ENCODE assay signal across 8 cellular contexts in the genomic region with DNA sequence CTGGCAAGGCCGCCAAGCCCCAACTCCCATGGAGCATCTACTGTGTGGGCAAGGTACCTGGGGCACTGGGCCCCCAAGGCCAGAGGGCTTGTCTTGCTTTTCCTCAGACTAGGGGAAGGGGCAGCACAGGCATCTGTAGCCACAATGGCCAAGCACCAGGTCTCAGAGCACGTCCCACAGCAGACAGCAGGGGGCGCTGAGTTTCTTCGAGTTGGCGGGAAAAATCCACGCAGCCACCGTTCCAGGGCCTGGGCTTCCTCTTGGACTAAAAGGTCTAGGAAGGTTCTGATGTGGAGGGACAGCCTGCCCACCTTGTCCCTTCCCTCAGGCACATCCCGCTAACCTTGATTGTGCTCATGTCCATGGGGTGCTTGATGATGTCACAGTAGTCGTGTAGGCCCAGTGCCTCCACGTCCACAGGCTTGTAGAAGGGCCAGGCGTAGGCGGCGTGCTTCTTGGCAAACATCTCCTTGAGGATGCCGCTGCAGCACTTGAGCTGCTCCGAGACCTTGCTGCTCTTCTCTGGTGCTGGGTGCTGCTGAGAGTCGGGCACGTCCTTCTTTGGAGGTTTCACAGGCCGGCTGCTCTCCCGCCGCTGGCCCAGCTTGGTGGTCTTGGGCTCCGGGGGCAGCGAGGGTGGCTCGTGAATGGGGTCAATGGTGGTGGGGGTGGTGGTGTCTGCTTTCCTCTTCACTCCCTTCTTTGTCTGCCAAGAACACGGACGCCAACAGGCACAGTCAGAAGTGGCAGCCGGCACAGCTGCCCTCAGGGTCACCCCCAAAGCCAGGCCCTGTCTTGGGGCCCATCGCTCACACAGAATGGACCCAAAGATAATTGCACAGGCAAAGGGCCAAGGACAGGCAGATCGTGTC. TPM values are rescaled to one million over a fixed set of nuclear protein-coding genes. Genes with fewer than 3 reads are reported as not detected.
A peak's percentile ranks its signal among the peaks of the same experiment; 100 is the strongest.
DNase-seq lines count a peak whose midpoint lies in the region; ATAC-seq, FAIRE-seq and TF ChIP-seq lines count a peak whose summit lies in the region.

No MANE protein-coding gene starts in this region.

- no peak overlapping the region for H3K27ac Mint-ChIP-seq in neural crest cell (ENCODE audit: unreplicated experiment)
- H3K27ac Mint-ChIP-seq in stimulated activated naive CD8-positive, alpha-beta T cell treated with anti-CD3 and anti-CD28 coated beads, Interleukin-15, amount 100 ng/mL, for 72 hours: no peak overlapping the region

- peaks cover 68% of the 10 kb centered on the region for H3K36me3 ChIP-seq in PC-9 (ENCODE audit: low read depth)

- no peaks in the 10 kb centered on the region for H3K27me3 Mint-ChIP-seq in neural crest cell (ENCODE audit: low read depth)
- no peaks in the 10 kb centered on the region for H3K27me3 Mint-ChIP-seq in stimulated activated naive CD8-positive, alpha-beta T cell treated with anti-CD3 and anti-CD28 coated beads, Interleukin-15, amount 100 ng/mL, for 72 hours

- FAIRE-seq in GM19239 (lab: Jason Lieb, UNC): peak; percentile 80

- POLR2A ChIA-PET in AG04450 (lab: Yijun Ruan, JAX): no interaction called here
- POLR2A ChIA-PET in PC-9 (lab: Charles Lee; ENCODE audit: unreplicated experiment): interaction anchor here (0.5 kb wide), 1 partner anchor 39 kb away, joined by 3 read pairs; no protein-coding TSS in a partner anchor

- peak; percentile 73 for TF ChIP-seq CTCF in AG04450 (IDR thresholded peaks at IDR 0.05; ENCODE audit: low read depth, low read length)
- peak; percentile 86 for TF ChIP-seq CTCF in PC-9 (conservative IDR thresholded peaks at IDR 0.05)
- TF ChIP-seq CTCF in fibroblast of the aortic adventitia (IDR thresholded peaks at IDR 0.05; ENCODE audit: insufficient read depth, low read length): peak; percentile 81
- TF ChIP-seq CTCF in neural crest cell (conservative IDR thresholded peaks at IDR 0.05): peak; percentile 80

- H3K9me3 Mint-ChIP-seq in neural crest cell: no peaks in the 10 kb centered on the region
- no peaks in the 10 kb centered on the region for H3K9me3 Mint-ChIP-seq in stimulated activated naive CD8-positive, alpha-beta T cell treated with anti-CD3 and anti-CD28 coated beads, Interleukin-15, amount 100 ng/mL, for 72 hours

- no peaks in the 10 kb centered on the region for H3K9me2 ChIP-seq in PC-9 (ENCODE audit: insufficient read depth)

- no peak overlapping the region for H3K4me3 Mint-ChIP-seq in neural crest cell
- H3K4me3 Mint-ChIP-seq in stimulated activated naive CD8-positive, alpha-beta T cell treated with anti-CD3 and anti-CD28 coated beads, Interleukin-15, amount 100 ng/mL, for 72 hours: no peak overlapping the region

- H3K79me2 ChIP-seq in PC-9 (ENCODE audit: low read depth): peaks cover 72% of the 10 kb centered on the region

- intact Hi-C loops in PC-9 (cut with micrococcal nuclease; ENCODE audit: unreplicated experiment): loop anchor here (5.0 kb wide), 1 partner anchor 293 kb away; no protein-coding TSS in a partner anchor

- peaks cover 41% of the 10 kb centered on the region for H3F3A ChIP-seq in PC-9 (ENCODE audit: insufficient read depth, low read depth)

- H4K20me1 ChIP-seq in PC-9 (ENCODE audit: insufficient read depth): peaks cover 92% of the 10 kb centered on the region

- no peaks in the 10 kb centered on the region for H3K4me1 ChIP-seq in PC-9 (replicated peaks; ENCODE audit: insufficient read depth)

- DNase-seq in AG04450 (ENCODE audit: low read depth, low spot score) (peak; percentile 34), GM19239 (ENCODE audit: insufficient read length, low spot score) (peak; percentile 59), PC-9 (peak in 1 of 2 experiments; percentile 50), activated T-helper 1 cell treated with Interleukin-2 at 50 U/mL for 16 hours (ENCODE audit: low read depth) (peak; percentile 43), fibroblast of the aortic adventitia (ENCODE audit: low read depth) (peak; percentile 78), neural crest cell (ENCODE audit: low read depth, low spot score) (peak; percentile 82), 8988T (no peak)
- DNase-seq in stimulated activated naive CD8-positive, alpha-beta T cell treated with anti-CD3 and anti-CD28 coated beads, Interleukin-15, amount 100 ng/mL, for 72 hours: peak; percentile 65 to 70

- H3K36me3 Mint-ChIP-seq in neural crest cell (ENCODE audit: low read depth): peaks cover 8% of the 10 kb centered on the region

- CTCF ChIA-PET in AG04450 (lab: Charles Lee) (interaction anchor here (0.7 to 2.0 kb wide), 4 partner anchors 10 to 72 kb away, joined by 4 to 8 read pairs (median 4); no protein-coding TSS in a partner anchor), PC-9 (lab: Charles Lee) (no interaction called here)

- peak; percentile 68 for ATAC-seq in stimulated activated naive CD8-positive, alpha-beta T cell treated with anti-CD3 and anti-CD28 coated beads, Interleukin-15, amount 100 ng/mL, for 72 hours

- H3K9me3 ChIP-seq in AG04450 (ENCODE audit: control insufficient read depth, insufficient read depth, low read length) (no peaks in the 10 kb centered on the region; the same call in 1 of the 2 replicates), PC-9 (ENCODE audit: insufficient read depth, low read depth) (no peaks in the 10 kb centered on the region)

- H3K4me1 Mint-ChIP-seq in neural crest cell: no peaks in the 10 kb centered on the region
- H3K4me1 Mint-ChIP-seq in stimulated activated naive CD8-positive, alpha-beta T cell treated with anti-CD3 and anti-CD28 coated beads, Interleukin-15, amount 100 ng/mL, for 72 hours: peaks cover 23% of the 10 kb centered on the region

- no peak overlapping the region for H2AFZ ChIP-seq in PC-9

- H3K4me3 ChIP-seq in AG04450 (ENCODE audit: low read depth, low read length) (no peak overlapping the region), PC-9 (no peak overlapping the region), fibroblast of the aortic adventitia (ENCODE audit: low read depth, low read length) (no peak overlapping the region)

- H3K27me3 ChIP-seq in AG04450 (ENCODE audit: control insufficient read depth, insufficient read depth, low read length) (no peaks in the 10 kb centered on the region), PC-9 (ENCODE audit: insufficient read depth, low read depth) (no peaks in the 10 kb centered on the region)

- H3K27ac ChIP-seq in AG04450 (ENCODE audit: low read depth, low read length): no peak overlapping the region
- H3K27ac ChIP-seq in PC-9: no peak overlapping the region

- H3K4me2 ChIP-seq in PC-9: no peak overlapping the region

- BruUV-seq in PC-9 (replicated peaks; lab: Mats Ljungman, UMichigan): no TSS peak

RNA-seq across cellular contexts. Expression of a gene that starts 32.0 kb away (rescaled TPM):
- not detected in 2 replicates for polyA plus RNA-seq in AG04450 (2011; rRNA removed)
- 0.13 and 0.55 TPM in 2 replicates for polyA minus RNA-seq in AG04450 (2011; rRNA and poly(A)+ RNA removed)
- total RNA-seq in PC-9 (2021): 17.7 and 20.1 TPM in 2 replicates
- 0.09 TPM in 1 of 2 replicates, not detected in the other for total RNA-seq in fibroblast of the aortic adventitia (ENCODE audit: low replicate concordance)
- total RNA-seq in neural crest cell: 1.0 and 1.1 TPM in 2 replicates
